Comparison of ENCODE assay signal across 16 cellular contexts in genomic region chr2:152504618-152505017, GRCh38.
A peak's percentile ranks its signal among the peaks of the same experiment; 100 is the strongest.
DNase-seq lines count a peak whose midpoint lies in the region; ATAC-seq, FAIRE-seq and TF ChIP-seq lines count a peak whose summit lies in the region.
"Had no signal": no experiment of that assay in that cellular context is flagged by ENCODE, and none has a peak within 500 bp of the region (broad histone marks: within the 10 kb centered on the region; RNA-seq: fewer than 3 reads in every experiment).

No MANE protein-coding gene starts in this region.

- no peak for FAIRE-seq in HepG2 (lab: Jason Lieb, UNC)
- FAIRE-seq: D721Med had no signal

- CTCF ChIA-PET in HepG2 (lab: Yijun Ruan, JAX; ENCODE audit: low intra/inter-chr PET ratio, low total read pairs) = no interaction called here

- no peak for TF ChIP-seq EP300 in HepG2 (IDR thresholded peaks at IDR 0.05; ENCODE audit: low read depth in 2 of 2, low read length in 2 of 2)
- TF ChIP-seq EP300 in HepG2 (CRISPR knock-in tag; IDR thresholded peaks at IDR 0.05; ENCODE audit: borderline replicate concordance) = no peak

- H3K4me1 ChIP-seq in right lobe of liver (no peaks in the 10 kb centered on the region), HepG2 (ENCODE audit: insufficient read depth, low read length) (peaks cover 56% of the 10 kb centered on the region)
- H3K4me1 ChIP-seq: colonic mucosa had no signal

- peaks cover 35% of the 10 kb centered on the region for H3K4me1 Mint-ChIP-seq in mesothelial cell of epicardium
- H3K4me1 Mint-ChIP-seq: naive thymus-derived CD8-positive, alpha-beta T cell had no signal

- no peak overlapping the region for H3K4me3 Mint-ChIP-seq in mesothelial cell of epicardium
- H3K4me3 Mint-ChIP-seq: naive thymus-derived CD8-positive, alpha-beta T cell had no signal

- TF ChIP-seq POLR2A in right lobe of liver (IDR thresholded peaks at IDR 0.05) (no peak), HepG2 (IDR thresholded peaks at IDR 0.05; ENCODE audit: insufficient read depth in 1 of 2, low read depth in 2 of 2, low read length in 2 of 2) (no peak)

- TF ChIP-seq RAD21 in HepG2 (CRISPR knock-in tag; IDR thresholded peaks at IDR 0.05) = no peak

- POLR2A ChIA-PET in HepG2 (lab: Yijun Ruan, JAX) = no interaction called here

- no peak overlapping the region for H2AFZ ChIP-seq in HepG2 (ENCODE audit: low read length)

- H3K79me2 ChIP-seq in HepG2 (ENCODE audit: insufficient read depth, low read length) = peaks cover 95% of the 10 kb centered on the region

- in situ Hi-C loops in HepG2 (cut with HindIII; ENCODE audit: extremely low pct_ligation_motif_present, low pct_unique_long_range_greater_than_20kb) = no loop called here

- 69% methylated on average over 3 of the region's 3 CpGs for WGBS in right lobe of liver (ENCODE audit: insufficient coverage, low coverage, low lambda C conversion rate, missing lambda C conversion rate)
- WGBS in HepG2 (ENCODE audit: low lambda C conversion rate) = 96% methylated on average over 3 of the region's 3 CpGs

- DNase-seq in right lobe of liver (no peak), HepG2 (ENCODE audit: low spot score) (no peak), cardiac fibroblast (ENCODE audit: low read depth in 2 of 2) (peak; percentile 37 to 78), mesothelial cell of epicardium (ENCODE audit: low spot score in 2 of 2, unreplicated experiment in 2 of 2) (no peak), amniotic stem cell (lab: John Stamatoyannopoulos, UW) (no peak), DMS79 (lab: John Stamatoyannopoulos, UW) (no peak)
- DNase-seq: activated naive CD4-positive, alpha-beta T cell treated with anti-CD3 and anti-CD28 coated beads, Interleukin-2, amount 50 U/mL, for 16 hours; colonic mucosa; naive thymus-derived CD8-positive, alpha-beta T cell; NCI-H510A; Right ventricle myocardium superior; spleen had no signal

- H3K4me3 ChIP-seq in right lobe of liver = no peak overlapping the region
- no peak overlapping the region for H3K4me3 ChIP-seq in HepG2 (replicated peaks in 1 of 3; ENCODE audit: insufficient read depth in 1 of 3, low read depth in 2 of 3, low read length in 3 of 3)
- H3K4me3 ChIP-seq in cardiac fibroblast (replicated peaks in 1 of 2; ENCODE audit: low read depth in 2 of 2, low read length in 2 of 2) = no peak overlapping the region
- H3K4me3 ChIP-seq: colonic mucosa, spleen, thoracic aorta had no signal

- BruUV-seq in HepG2 (replicated peaks; lab: Mats Ljungman, UMichigan) = no TSS peak

- peak overlapping the region in 2 of 3 donors; percentile 1 to 25 for H3K27ac ChIP-seq in right lobe of liver
- H3K27ac ChIP-seq in HepG2 (ENCODE audit: extremely low read length, insufficient read depth, low read length) = no peak overlapping the region
- H3K27ac ChIP-seq: colonic mucosa, thoracic aorta had no signal

- H3K4me2 ChIP-seq in HepG2 (ENCODE audit: low read depth, low read length) = no peak overlapping the region

- TF ChIP-seq CTCF in right lobe of liver (IDR thresholded peaks at IDR 0.05) (no peak), HepG2 (CRISPR knock-in tag; IDR thresholded peaks at IDR 0.05) (no peak), cardiac fibroblast (IDR thresholded peaks at IDR 0.05; ENCODE audit: low read depth, low read length) (no peak), mesothelial cell of epicardium (IDR thresholded peaks at IDR 0.05; ENCODE audit: unreplicated experiment) (no peak)

- peaks cover 9% of the 10 kb centered on the region for H3K36me3 Mint-ChIP-seq in mesothelial cell of epicardium
- H3K36me3 Mint-ChIP-seq: naive thymus-derived CD8-positive, alpha-beta T cell had no signal

- no peaks in the 10 kb centered on the region for H3K27me3 ChIP-seq in right lobe of liver
- no peaks in the 10 kb centered on the region for H3K27me3 ChIP-seq in HepG2 (ENCODE audit: control insufficient read depth in 1 of 2, insufficient read depth in 2 of 2, low read length in 2 of 2)
- H3K27me3 ChIP-seq: colonic mucosa, spleen had no signal

- H3K36me3 ChIP-seq in right lobe of liver (no peaks in the 10 kb centered on the region), HepG2 (replicated peaks in 1 of 2; ENCODE audit: control insufficient read depth in 1 of 2, insufficient read depth in 2 of 2, low read length in 2 of 2) (no peaks in the 10 kb centered on the region; a peak in 1 of 5 replicates)
- H3K36me3 ChIP-seq: colonic mucosa, spleen, thoracic aorta had no signal

- no peaks in the 10 kb centered on the region for H3K9me3 ChIP-seq in right lobe of liver
- H3K9me3 ChIP-seq in HepG2 (ENCODE audit: low read length) = no peaks in the 10 kb centered on the region
- H3K9me3 ChIP-seq: colonic mucosa, spleen, thoracic aorta had no signal

- H3K27ac Mint-ChIP-seq in mesothelial cell of epicardium = peak overlapping the region; percentile 15
- H3K27ac Mint-ChIP-seq: naive thymus-derived CD8-positive, alpha-beta T cell had no signal

- intact Hi-C loops in right lobe of liver (cut with DNase I) (no loop called here), HepG2 (cut with micrococcal nuclease; ENCODE audit: unreplicated experiment) (no loop called here)

- peaks cover 10% of the 10 kb centered on the region; the same call in 1 of the 2 replicates for H4K20me1 ChIP-seq in HepG2 (ENCODE audit: insufficient read depth, low read length)

- H3K9me3 Mint-ChIP-seq in mesothelial cell of epicardium = peaks cover 15% of the 10 kb centered on the region

- ATAC-seq in right lobe of liver = no peak
- ATAC-seq in HepG2 = no peak
- ATAC-seq in GM18909 (IDR thresholded peaks at IDR 0.05; ENCODE audit: poor library complexity, unreplicated experiment) = no peak
- no peak for ATAC-seq in HG03135 (IDR thresholded peaks at IDR 0.05; ENCODE audit: unreplicated experiment)
- ATAC-seq: naive thymus-derived CD8-positive, alpha-beta T cell had no signal

- H3K27me3 Mint-ChIP-seq in mesothelial cell of epicardium (ENCODE audit: low read depth) = no peaks in the 10 kb centered on the region

- H3K9ac ChIP-seq in HepG2 (ENCODE audit: insufficient read depth, low read depth, low read length) = no peak overlapping the region

TF ChIP-seq in HepG2, 621 proteins besides CTCF, POLR2A, EP300 and RAD21:
- TF ChIP-seq IKZF1 (IDR thresholded peaks at IDR 0.05) (no peak), ZNF878 (CRISPR knock-in tag; IDR thresholded peaks at IDR 0.05) (no peak), SIN3A (IDR thresholded peaks at IDR 0.05; ENCODE audit: borderline replicate concordance, low read depth, low read length) (no peak), ZNF317 (CRISPR knock-in tag; IDR thresholded peaks at IDR 0.05) (no peak), HOXA9 (CRISPR knock-in tag; IDR thresholded peaks at IDR 0.05; ENCODE audit: borderline replicate concordance) (no peak), FOSL2 (CRISPR knock-in tag; IDR thresholded peaks at IDR 0.05) (no peak), TMF1 (CRISPR knock-in tag; IDR thresholded peaks at IDR 0.05; ENCODE audit: low read depth) (no peak)

Comparison
In these comparisons a context has a peak if more than half of its experiments do, and no peak if none do; other contexts are left out.
1. DNase-seq: peak in cardiac fibroblast (2 of 2); none in right lobe of liver (0 of 3), HepG2 (single experiment), mesothelial cell of epicardium (0 of 2), amniotic stem cell (single experiment) and DMS79 (single experiment).